ENCODE assay signal across 8 cellular contexts in genomic region chr18:56638232-56639093, GRCh38. TPM values are rescaled to one million over a fixed set of nuclear protein-coding genes. Genes with fewer than 3 reads are reported as not detected.
A peak's percentile ranks its signal among the peaks of the same experiment; 100 is the strongest.
DNase-seq lines count a peak whose midpoint lies in the region; ATAC-seq and TF ChIP-seq lines count a peak whose summit lies in the region.

Gene TXNL1 (minus strand): TSS chr18:56638592. CDS start chr18:56638440, 152 bp downstream.

- no peaks in the 10 kb centered on the region for H3K27me3 Mint-ChIP-seq in CD14-positive monocyte (ENCODE audit: low read depth in 3 of 3)
- H3K27me3 Mint-ChIP-seq in activated CD4-positive, alpha-beta memory T cell treated with anti-CD3 and anti-CD28 coated beads for 36 hours: no peaks in the 10 kb centered on the region

- H3K36me3 Mint-ChIP-seq in CD14-positive monocyte: peaks cover 15 to 18% of the 10 kb centered on the region in 2 donors
- H3K36me3 Mint-ChIP-seq in activated CD4-positive, alpha-beta memory T cell treated with anti-CD3 and anti-CD28 coated beads for 36 hours: peaks cover 16% of the 10 kb centered on the region

- WGBS in liver: under 1% methylated on average over 63 of the region's 63 CpGs

- ATAC-seq in GM19438 (IDR thresholded peaks at IDR 0.05; ENCODE audit: low read depth, unreplicated experiment) (peak; percentile 93), HG03575 (IDR thresholded peaks at IDR 0.05; ENCODE audit: extremely low read depth, insufficient number of reproducible peaks, low FRiP score, unreplicated experiment) (peak; percentile 76)

- TF ChIP-seq CTCF in CD14-positive monocyte (IDR thresholded peaks at IDR 0.05): no peak
- TF ChIP-seq CTCF in dorsolateral prefrontal cortex (IDR thresholded peaks at IDR 0.05 in 54 of 56, conservative IDR thresholded peaks at IDR 0.05 in 2 of 56; ENCODE audit: low read depth in 1 of 56, partially characterized antibody in 56 of 56): peak in 22 of 56 donors; percentile 6 to 51 (median 29)
- no peak for TF ChIP-seq CTCF in liver (IDR thresholded peaks at IDR 0.05; ENCODE audit: low read depth, low read length, missing input control)

- H3K27ac Mint-ChIP-seq in CD14-positive monocyte: peak within 1 kb of the TSS; percentile 97 to 100 (median 100)
- H3K27ac Mint-ChIP-seq in activated CD4-positive, alpha-beta memory T cell treated with anti-CD3 and anti-CD28 coated beads for 36 hours: peak within 1 kb of the TSS; percentile 94

- H3K9me3 ChIP-seq in liver (ENCODE audit: control insufficient read depth in 4 of 4, low read length in 3 of 4): no peaks in the 10 kb centered on the region

- H3K4me1 ChIP-seq in liver (ENCODE audit: control insufficient read depth in 4 of 4, insufficient read depth in 4 of 4, low read length in 3 of 4): peaks cover 4 to 24% (median 14%) of the 10 kb centered on the region in 4 donors

- peak; percentile 99 for DNase-seq in CD14-positive monocyte (ENCODE audit: low spot score)
- DNase-seq in NCI-H82 treated with DMSO at 0.1 percent for 48 hours (lab: John Stamatoyannopoulos, UW; ENCODE audit: unreplicated experiment): peak; percentile 91
- DNase-seq in activated CD4-positive, alpha-beta memory T cell treated with anti-CD3 and anti-CD28 coated beads for 36 hours: peak; percentile 100
- peak; percentile 97 to 99 (median 98) for DNase-seq in dorsolateral prefrontal cortex
- DNase-seq in stimulated activated CD4-positive, alpha-beta T cell treated with anti-CD3 and anti-CD28 coated beads, Interleukin-4, amount 100 ng/mL, for 24 hours: peak; percentile 100

- POLR2A ChIA-PET in activated CD4-positive, alpha-beta memory T cell treated with anti-CD3 and anti-CD28 coated beads for 36 hours (lab: Charles Lee): interaction anchor here (2.9 kb wide), 1 partner anchor 12 kb away, joined by 32 read pairs; the partner anchor contains the start of gene WDR7

- CTCF ChIA-PET in activated CD4-positive, alpha-beta memory T cell treated with anti-CD3 and anti-CD28 coated beads for 36 hours (lab: Charles Lee): interaction anchor here (1.4 to 2.8 kb wide), 3 partner anchors 12 to 71 kb away, joined by 3 to 15 read pairs (median 8); partner anchors contain the start of gene WDR7

- intact Hi-C loops in CD14-positive monocyte (cut with micrococcal nuclease): loop anchor here in 1 of 2 donors (10.0 kb wide), 2 partner anchors 384 to 986 kb away; partner anchors contain the start of gene NARS1
- intact Hi-C loops in activated CD4-positive, alpha-beta memory T cell treated with anti-CD3 and anti-CD28 coated beads for 36 hours (cut with micrococcal nuclease): loop anchor here (1.0 to 5.0 kb wide), 3 partner anchors 13 to 984 kb away; partner anchors contain the start of genes NARS1 and WDR7
- intact Hi-C loops in dorsolateral prefrontal cortex (cut with DNase I): loop anchor here in 1 of 2 donors (1.0 kb wide), 1 partner anchor 13 kb away; the partner anchor contains the start of gene WDR7

- H3K27me3 ChIP-seq in dorsolateral prefrontal cortex (no peaks in the 10 kb centered on the region), liver (ENCODE audit: control insufficient read depth in 4 of 4, insufficient read depth in 4 of 4, low read length in 3 of 4) (no peaks in the 10 kb centered on the region)

- peak within 1 kb of the TSS; percentile 99 for H3K4me3 Mint-ChIP-seq in CD14-positive monocyte
- H3K4me3 Mint-ChIP-seq in activated CD4-positive, alpha-beta memory T cell treated with anti-CD3 and anti-CD28 coated beads for 36 hours: peak within 1 kb of the TSS; percentile 99

- peak within 1 kb of the TSS; percentile 99 for H3K9ac ChIP-seq in liver (ENCODE audit: low read depth in 1 of 2, low read length in 2 of 2)

- H3K36me3 ChIP-seq in liver (ENCODE audit: control insufficient read depth in 4 of 4, insufficient read depth in 3 of 4, low read depth in 1 of 4, low read length in 3 of 4): peaks cover 0 to 4% (median 0%) of the 10 kb centered on the region in 4 donors

- H3K4me1 Mint-ChIP-seq in CD14-positive monocyte: peaks cover 38% of the 10 kb centered on the region
- H3K4me1 Mint-ChIP-seq in activated CD4-positive, alpha-beta memory T cell treated with anti-CD3 and anti-CD28 coated beads for 36 hours (ENCODE audit: low read depth): peaks cover 44% of the 10 kb centered on the region

- H3K9me3 Mint-ChIP-seq in CD14-positive monocyte: peaks cover 0 to 6% (median 5%) of the 10 kb centered on the region in 7 donors
- no peaks in the 10 kb centered on the region for H3K9me3 Mint-ChIP-seq in activated CD4-positive, alpha-beta memory T cell treated with anti-CD3 and anti-CD28 coated beads for 36 hours

- TF ChIP-seq RAD21 in liver (IDR thresholded peaks at IDR 0.05): peak in 1 of 2 donors; percentile 8

- H3K4me3 ChIP-seq in dorsolateral prefrontal cortex (peak within 1 kb of the TSS; percentile 59 to 100 (median 92)), liver (ENCODE audit: low read depth in 1 of 3, low read length in 3 of 3) (peak within 1 kb of the TSS; percentile 78 to 97 (median 93))

- H3K27ac ChIP-seq in dorsolateral prefrontal cortex (peak within 1 kb of the TSS; percentile 65 to 99 (median 96)), liver (ENCODE audit: low read depth in 1 of 2, low read length in 2 of 2) (peak within 1 kb of the TSS; percentile 86)

TF ChIP-seq in liver, 16 proteins besides CTCF, POLR2A, EP300 and RAD21:
- TF ChIP-seq FOXA2 (IDR thresholded peaks at IDR 0.05): no peak
- TF ChIP-seq GABPA (IDR thresholded peaks at IDR 0.05 in 1 of 2, conservative IDR thresholded peaks at IDR 0.05 in 1 of 2): peak; percentile 54 to 89
- TF ChIP-seq HNF4A (conservative IDR thresholded peaks at IDR 0.05): peak in 1 of 2 donors; percentile 4
- peak; percentile 73 for TF ChIP-seq YY1 (IDR thresholded peaks at IDR 0.05)
- TF ChIP-seq HNF4G (IDR thresholded peaks at IDR 0.05): no peak
- TF ChIP-seq SP1 (IDR thresholded peaks at IDR 0.05): peak; percentile 62
- peak; percentile 49 for TF ChIP-seq MAX (IDR thresholded peaks at IDR 0.05)
- peak; percentile 95 for TF ChIP-seq TAF1 (conservative IDR thresholded peaks at IDR 0.05)
- TF ChIP-seq EGR1 (IDR thresholded peaks at IDR 0.05; ENCODE audit: low read depth in 2 of 2): peak; percentile 27 to 77
- TF ChIP-seq NR2F2 (IDR thresholded peaks at IDR 0.05): no peak
- peak in 1 of 2 donors; percentile 25 for TF ChIP-seq JUND (IDR thresholded peaks at IDR 0.05)
- TF ChIP-seq FOXA1 (IDR thresholded peaks at IDR 0.05): no peak
- TF ChIP-seq RXRA (IDR thresholded peaks at IDR 0.05): peak in 1 of 2 donors; percentile 20
- TF ChIP-seq, protein P1, sequence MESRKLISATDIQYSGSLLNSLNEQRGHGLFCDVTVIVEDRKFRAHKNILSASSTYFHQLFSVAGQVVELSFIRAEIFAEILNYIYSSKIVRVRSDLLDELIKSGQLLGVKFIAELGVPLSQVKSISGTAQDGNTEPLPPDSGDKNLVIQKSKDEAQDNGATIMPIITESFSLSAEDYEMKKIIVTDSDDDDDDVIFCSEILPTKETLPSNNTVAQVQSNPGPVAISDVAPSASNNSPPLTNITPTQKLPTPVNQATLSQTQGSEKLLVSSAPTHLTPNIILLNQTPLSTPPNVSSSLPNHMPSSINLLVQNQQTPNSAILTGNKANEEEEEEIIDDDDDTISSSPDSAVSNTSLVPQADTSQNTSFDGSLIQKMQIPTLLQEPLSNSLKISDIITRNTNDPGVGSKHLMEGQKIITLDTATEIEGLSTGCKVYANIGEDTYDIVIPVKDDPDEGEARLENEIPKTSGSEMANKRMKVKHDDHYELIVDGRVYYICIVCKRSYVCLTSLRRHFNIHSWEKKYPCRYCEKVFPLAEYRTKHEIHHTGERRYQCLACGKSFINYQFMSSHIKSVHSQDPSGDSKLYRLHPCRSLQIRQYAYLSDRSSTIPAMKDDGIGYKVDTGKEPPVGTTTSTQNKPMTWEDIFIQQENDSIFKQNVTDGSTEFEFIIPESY (IDR thresholded peaks at IDR 0.05): peak; percentile 99
- TF ChIP-seq, protein P2, sequence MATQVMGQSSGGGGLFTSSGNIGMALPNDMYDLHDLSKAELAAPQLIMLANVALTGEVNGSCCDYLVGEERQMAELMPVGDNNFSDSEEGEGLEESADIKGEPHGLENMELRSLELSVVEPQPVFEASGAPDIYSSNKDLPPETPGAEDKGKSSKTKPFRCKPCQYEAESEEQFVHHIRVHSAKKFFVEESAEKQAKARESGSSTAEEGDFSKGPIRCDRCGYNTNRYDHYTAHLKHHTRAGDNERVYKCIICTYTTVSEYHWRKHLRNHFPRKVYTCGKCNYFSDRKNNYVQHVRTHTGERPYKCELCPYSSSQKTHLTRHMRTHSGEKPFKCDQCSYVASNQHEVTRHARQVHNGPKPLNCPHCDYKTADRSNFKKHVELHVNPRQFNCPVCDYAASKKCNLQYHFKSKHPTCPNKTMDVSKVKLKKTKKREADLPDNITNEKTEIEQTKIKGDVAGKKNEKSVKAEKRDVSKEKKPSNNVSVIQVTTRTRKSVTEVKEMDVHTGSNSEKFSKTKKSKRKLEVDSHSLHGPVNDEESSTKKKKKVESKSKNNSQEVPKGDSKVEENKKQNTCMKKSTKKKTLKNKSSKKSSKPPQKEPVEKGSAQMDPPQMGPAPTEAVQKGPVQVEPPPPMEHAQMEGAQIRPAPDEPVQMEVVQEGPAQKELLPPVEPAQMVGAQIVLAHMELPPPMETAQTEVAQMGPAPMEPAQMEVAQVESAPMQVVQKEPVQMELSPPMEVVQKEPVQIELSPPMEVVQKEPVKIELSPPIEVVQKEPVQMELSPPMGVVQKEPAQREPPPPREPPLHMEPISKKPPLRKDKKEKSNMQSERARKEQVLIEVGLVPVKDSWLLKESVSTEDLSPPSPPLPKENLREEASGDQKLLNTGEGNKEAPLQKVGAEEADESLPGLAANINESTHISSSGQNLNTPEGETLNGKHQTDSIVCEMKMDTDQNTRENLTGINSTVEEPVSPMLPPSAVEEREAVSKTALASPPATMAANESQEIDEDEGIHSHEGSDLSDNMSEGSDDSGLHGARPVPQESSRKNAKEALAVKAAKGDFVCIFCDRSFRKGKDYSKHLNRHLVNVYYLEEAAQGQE (IDR thresholded peaks at IDR 0.05): peak; percentile 64
- TF ChIP-seq ATF3 (IDR thresholded peaks at IDR 0.05): no peak

RNA-seq across cellular contexts. Expression of gene TXNL1, which starts in this region (rescaled TPM):
- polyA plus RNA-seq in CD14-positive monocyte: 10 to 100 TPM; 77.8 to 80.4 TPM
- 10 to 100 TPM; 68.7 to 68.9 TPM for total RNA-seq in activated CD4-positive, alpha-beta memory T cell treated with anti-CD3 and anti-CD28 coated beads for 36 hours
- 100 to 1,000 TPM in 26 of 120 experiments, 10 to 100 TPM in 94; 48.1 to 113 (median 87.5) TPM for total RNA-seq in dorsolateral prefrontal cortex
- 10 to 100 TPM; 23.1 to 32.0 TPM for total RNA-seq in liver
- polyA plus RNA-seq in liver: 10 to 100 TPM; 35.9 to 65.7 TPM

Comparison
In these comparisons a context has a peak if more than half of its experiments do, and no peak if none do; other contexts are left out.
1. Peak in every context shown above with its lines: DNase-seq, ATAC-seq, H3K4me3 ChIP-seq and H3K27ac ChIP-seq.